Comparison of ENCODE assay signal across 22 cellular contexts in the genomic region with DNA sequence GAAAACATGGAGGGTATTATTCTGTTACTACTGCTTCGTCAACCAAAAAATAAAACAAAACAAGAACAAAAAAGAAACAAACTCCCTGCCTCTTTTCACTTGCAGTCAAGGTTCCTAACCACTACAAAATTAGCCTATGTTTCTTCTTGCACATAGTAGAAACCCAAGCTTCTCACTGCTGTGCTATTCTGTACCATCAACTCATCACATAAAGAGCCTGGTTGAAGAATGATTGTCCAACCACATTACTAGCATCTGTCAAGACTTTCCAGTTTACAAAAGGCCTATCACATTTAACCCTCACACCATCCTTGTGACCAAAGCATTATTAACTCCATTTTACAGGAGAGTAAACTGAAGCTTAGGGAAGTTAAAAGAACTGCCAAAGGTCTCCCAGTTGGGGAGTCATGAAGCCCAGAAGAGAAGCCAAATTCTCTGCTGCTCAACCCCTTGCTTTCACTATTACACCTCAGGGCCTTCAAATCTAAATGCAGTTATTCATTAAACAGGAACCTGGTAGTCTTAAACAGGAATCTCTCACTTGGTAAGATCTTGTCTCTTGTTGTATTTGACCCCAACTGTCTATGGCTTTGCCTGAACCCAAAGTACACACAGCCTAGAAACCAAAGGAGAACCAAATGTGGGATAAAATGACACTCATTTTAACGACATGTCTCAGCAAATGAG. TPM values are rescaled to one million over a fixed set of nuclear protein-coding genes. Genes with fewer than 3 reads are reported as not detected.
DNase-seq lines count a peak whose midpoint lies in the region; ATAC-seq and TF ChIP-seq lines count a peak whose summit lies in the region.
"Had no signal": no experiment of that assay in that cellular context is flagged by ENCODE, and none has a peak within 500 bp of the region (broad histone marks: within the 10 kb centered on the region; RNA-seq: fewer than 3 reads in every experiment).

No MANE protein-coding gene starts in this region.

- H3K4me1 Mint-ChIP-seq in Caco-2 (ENCODE audit: low read depth, unreplicated experiment) = no peaks in the 10 kb centered on the region

- no peak for DNase-seq in NCI-H1694 (lab: John Stamatoyannopoulos, UW)
- DNase-seq in Caco-2 = no peak
- DNase-seq in ACHN = no peak
- no peak for DNase-seq in breast epithelium (ENCODE audit: low spot score in 2 of 2)
- DNase-seq: activated CD4-positive, alpha-beta T cell treated with anti-CD3 and anti-CD28 coated beads for 48 hours; activated CD8-positive, alpha-beta memory T cell treated with anti-CD3 and anti-CD28 coated beads, Interleukin-2, amount 50 U/mL, for 4 hours; activated gamma-delta T cell treated with Interleukin-2 at 50 U/mL for 16 hours; amniotic stem cell; effector memory CD8-positive, alpha-beta T cell; EL; head of caudate nucleus; Kasumi-1; lower lobe of right lung; NCI-H1417; ovary; stimulated activated CD4-positive, alpha-beta T cell treated with anti-CD3 and anti-CD28 coated beads, Interleukin-4, amount 100 ng/mL, for 1 hour; substantia nigra; SW 1271 had no signal

- H3K27me3 ChIP-seq in Caco-2 (replicated peaks; ENCODE audit: control insufficient read depth, insufficient read depth, low read length) = no peaks in the 10 kb centered on the region
- H3K27me3 ChIP-seq in breast epithelium = peaks cover 0 to 3% of the 10 kb centered on the region in 2 donors
- H3K27me3 ChIP-seq: ovary had no signal

- H3K4me3 ChIP-seq in Caco-2 (ENCODE audit: low read depth, low read length) (no peak overlapping the region), breast epithelium (no peak overlapping the region)
- H3K4me3 ChIP-seq: lower lobe of right lung, ovary had no signal

- no peak for TF ChIP-seq POLR2A in breast epithelium (IDR thresholded peaks at IDR 0.05)

- intact Hi-C loops in Caco-2 (cut with micrococcal nuclease; ENCODE audit: unreplicated experiment) = no loop called here
- intact Hi-C loops in breast epithelium (cut with DNase I; ENCODE audit: low total_unique reads) = no loop called here

- no TSS peak for BruUV-seq in Caco-2 (replicated peaks; lab: Mats Ljungman, UMichigan)

- in situ Hi-C loops in ACHN (cut with HindIII; ENCODE audit: low pct_ligation_motif_present, low pct_unique_long_range_greater_than_20kb, low sequenced_read_pairs) = no loop called here

- POLR2A ChIA-PET in Caco-2 (lab: Charles Lee) = no interaction called here

- H3K9me3 Mint-ChIP-seq in Caco-2 (ENCODE audit: unreplicated experiment) = no peaks in the 10 kb centered on the region
- H3K9me3 Mint-ChIP-seq: effector memory CD8-positive, alpha-beta T cell had no signal

- H3K36me3 ChIP-seq in Caco-2 (ENCODE audit: control insufficient read depth, insufficient read depth, low read length) (no peaks in the 10 kb centered on the region), breast epithelium (no peaks in the 10 kb centered on the region)
- H3K36me3 ChIP-seq: lower lobe of right lung, ovary had no signal

- ATAC-seq in GM18517 (IDR thresholded peaks at IDR 0.05; ENCODE audit: unreplicated experiment) (peak; percentile 69), GM19463 (IDR thresholded peaks at IDR 0.05; ENCODE audit: unreplicated experiment) (peak; percentile 74), HG02973 (IDR thresholded peaks at IDR 0.05; ENCODE audit: unreplicated experiment) (peak; percentile 92), HG03460 (IDR thresholded peaks at IDR 0.05; ENCODE audit: unreplicated experiment) (peak; percentile 92)
- ATAC-seq: effector memory CD8-positive, alpha-beta T cell; lower lobe of right lung had no signal

- TF ChIP-seq CTCF in Caco-2 (IDR thresholded peaks at IDR 0.05; ENCODE audit: insufficient read depth in 1 of 2, low read depth in 1 of 2, low read length in 1 of 2, severe bottlenecking in 1 of 2, unreplicated experiment in 1 of 2) (no peak), breast epithelium (IDR thresholded peaks at IDR 0.05) (no peak)

- CTCF ChIA-PET in Caco-2 (lab: Charles Lee) = no interaction called here

- H3K36me3 Mint-ChIP-seq in Caco-2 (ENCODE audit: insufficient read depth, unreplicated experiment) = no peaks in the 10 kb centered on the region

- H3K9me3 ChIP-seq in Caco-2 (no peaks in the 10 kb centered on the region), breast epithelium (no peaks in the 10 kb centered on the region)
- H3K9me3 ChIP-seq: lower lobe of right lung, ovary had no signal

- no peak overlapping the region for H3K27ac ChIP-seq in breast epithelium
- H3K27ac ChIP-seq: lower lobe of right lung, ovary had no signal

- no peak overlapping the region for H3K4me3 Mint-ChIP-seq in Caco-2 (ENCODE audit: unreplicated experiment)
- H3K4me3 Mint-ChIP-seq: effector memory CD8-positive, alpha-beta T cell had no signal

- H3K27ac Mint-ChIP-seq in Caco-2 (ENCODE audit: unreplicated experiment) = no peak overlapping the region
- H3K27ac Mint-ChIP-seq: effector memory CD8-positive, alpha-beta T cell had no signal

- H3K27me3 Mint-ChIP-seq in Caco-2 (ENCODE audit: insufficient read depth, unreplicated experiment) = peaks cover 4% of the 10 kb centered on the region

- no peaks in the 10 kb centered on the region for H3K4me1 ChIP-seq in Caco-2
- H3K4me1 ChIP-seq in breast epithelium = no peaks in the 10 kb centered on the region
- H3K4me1 ChIP-seq: lower lobe of right lung had no signal

RNA-seq across cellular contexts. Expression of a gene that starts 8.5 kb away (rescaled TPM):
- total RNA-seq in Caco-2 (2022) (not detected in 2 replicates), breast epithelium (not detected)
- total RNA-seq: lower lobe of right lung had no signal
